Comparison of ENCODE assay signal across 8 cellular contexts in the genomic region with DNA sequence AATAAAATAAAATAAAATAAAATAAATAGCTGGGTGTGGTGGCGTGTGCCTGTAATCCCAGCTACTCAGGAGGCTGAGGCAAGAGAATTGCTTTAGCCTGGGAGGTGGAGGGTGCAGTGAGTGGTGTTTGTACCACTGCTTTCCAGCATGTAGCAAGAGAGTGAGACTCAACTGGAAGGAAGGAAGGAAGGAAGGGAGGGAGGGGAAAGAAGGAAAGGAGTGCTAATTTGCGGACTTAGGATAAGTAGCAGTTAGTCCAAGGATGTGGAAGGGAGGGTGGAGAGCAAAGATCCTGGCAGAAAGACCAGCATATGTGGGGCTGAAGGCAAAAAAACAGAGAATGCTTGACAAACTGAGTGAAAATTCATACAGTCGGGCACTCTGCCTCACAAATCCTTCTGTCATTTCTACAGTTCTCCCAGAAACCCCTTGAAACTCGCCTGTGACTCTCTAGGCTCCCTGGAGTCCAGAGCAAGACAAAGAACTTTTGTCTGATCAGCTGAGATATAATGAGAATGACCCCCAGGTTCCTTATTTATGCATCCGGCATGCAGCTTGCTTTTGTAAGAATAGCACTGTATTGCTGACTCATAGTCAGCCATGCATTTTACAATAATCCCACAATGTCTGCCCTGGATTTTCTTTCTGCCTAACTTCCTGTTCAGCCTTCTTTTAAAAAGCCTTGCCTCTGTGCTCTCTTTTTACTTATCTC. TPM values are rescaled to one million over a fixed set of nuclear protein-coding genes. Genes with fewer than 3 reads are reported as not detected.
DNase-seq lines count a peak whose midpoint lies in the region; ATAC-seq and TF ChIP-seq lines count a peak whose summit lies in the region.

No MANE protein-coding gene starts in this region.

- peak overlapping the region; percentile 68 for H3K4me3 Mint-ChIP-seq in neural crest cell

- H3K9me3 Mint-ChIP-seq in neural crest cell, result no peaks in the 10 kb centered on the region

- H3K36me3 Mint-ChIP-seq in neural crest cell (ENCODE audit: low read depth), result peaks cover 3% of the 10 kb centered on the region

- POLR2A ChIA-PET in Panc1 (lab: Charles Lee), result no interaction called here

- DNase-seq in COLO829 (ENCODE audit: low spot score) (peak; percentile 87), Panc1 (ENCODE audit: low read depth, low spot score) (no peak), neural crest cell (ENCODE audit: low read depth, low spot score) (no peak)
- DNase-seq in activated naive CD4-positive, alpha-beta T cell (lab: John Stamatoyannopoulos, UW), result no peak

- H3K27ac ChIP-seq in Panc1 (ENCODE audit: low read length), result peak overlapping the region; percentile 89

- CTCF ChIA-PET in Panc1 (lab: Charles Lee), result interaction anchor here (0.5 kb wide), 1 partner anchor 31 kb away, joined by 3 read pairs; the partner anchor contains the start of gene CDK5RAP3

- H3K4me1 ChIP-seq in Panc1 (ENCODE audit: control insufficient read depth, insufficient read depth, low read length), result peaks cover 34% of the 10 kb centered on the region

- peaks cover 77% of the 10 kb centered on the region for H3K4me1 Mint-ChIP-seq in neural crest cell

- no peak overlapping the region for H3K4me3 ChIP-seq in Panc1 (ENCODE audit: low read depth in 2 of 2, low read length in 2 of 2)

- no peaks in the 10 kb centered on the region for H3K36me3 ChIP-seq in Panc1 (ENCODE audit: control insufficient read depth, insufficient read depth, low read length)

- intact Hi-C loops in Panc1 (cut with micrococcal nuclease; ENCODE audit: unreplicated experiment), result no loop called here

- no TSS peak for BruUV-seq in Panc1 (replicated peaks; lab: Mats Ljungman, UMichigan)

- no peaks in the 10 kb centered on the region for H3K9me3 ChIP-seq in Panc1 (ENCODE audit: control insufficient read depth, insufficient read depth, low read depth, low read length)

- in situ Hi-C loops in Panc1 (cut with HindIII; ENCODE audit: low pct_unique_long_range_greater_than_20kb, low sequenced_read_pairs), result no loop called here

- ATAC-seq in HG03095 (IDR thresholded peaks at IDR 0.05; ENCODE audit: unreplicated experiment) (peak; percentile 47), Panc1 (peak; percentile 82), esophagus mucosa (peak; percentile 66), GM21360 (IDR thresholded peaks at IDR 0.05; ENCODE audit: unreplicated experiment) (no peak), HG03135 (IDR thresholded peaks at IDR 0.05; ENCODE audit: unreplicated experiment) (no peak)

- H3K27ac Mint-ChIP-seq in neural crest cell (ENCODE audit: unreplicated experiment), result peak overlapping the region; percentile 98

- no peaks in the 10 kb centered on the region for H3K27me3 ChIP-seq in Panc1 (ENCODE audit: control insufficient read depth, insufficient read depth, low read length)

- no peak for TF ChIP-seq CTCF in Panc1 (IDR thresholded peaks at IDR 0.05)
- TF ChIP-seq CTCF in neural crest cell (conservative IDR thresholded peaks at IDR 0.05), result no peak

- peaks cover 3% of the 10 kb centered on the region for H3K27me3 Mint-ChIP-seq in neural crest cell (ENCODE audit: low read depth)

RNA-seq across cellular contexts. Expression of gene CDK5RAP3, which starts 31.5 kb away (rescaled TPM):
- total RNA-seq in Panc1 (2021; ENCODE audit: unreplicated experiment), result 193 TPM
- 137 TPM for polyA plus RNA-seq in Panc1 (2012; ENCODE audit: insufficient read length)
- 73.4 TPM for total RNA-seq in esophagus mucosa
- total RNA-seq in neural crest cell, result 285 and 301 TPM in 2 replicates

RNA-seq across cellular contexts. Expression of gene COPZ2, which starts 35.2 kb away (rescaled TPM):
- total RNA-seq in Panc1 (2021; ENCODE audit: unreplicated experiment), result 5.4 TPM
- 5.3 TPM for polyA plus RNA-seq in Panc1 (2012; ENCODE audit: insufficient read length)
- total RNA-seq in esophagus mucosa, result 17.3 TPM
- 4.0 and 4.1 TPM in 2 replicates for total RNA-seq in neural crest cell

RNA-seq across cellular contexts. Expression of gene PRR15L, which starts 44.7 kb away (rescaled TPM):
- total RNA-seq in Panc1 (2021; ENCODE audit: unreplicated experiment) (0.18 TPM), esophagus mucosa (11.0 TPM), neural crest cell (not detected in 2 replicates)
- polyA plus RNA-seq in Panc1 (2012; ENCODE audit: insufficient read length), result not detected

RNA-seq across cellular contexts. Expression of gene NFE2L1, which starts 45.8 kb away (rescaled TPM):
- 210 TPM for total RNA-seq in Panc1 (2021; ENCODE audit: unreplicated experiment)
- 312 TPM for polyA plus RNA-seq in Panc1 (2012; ENCODE audit: insufficient read length)
- total RNA-seq in esophagus mucosa, result 90.4 TPM
- 121 and 131 TPM in 2 replicates for total RNA-seq in neural crest cell

Comparison
In these comparisons a context has a peak if more than half of its experiments do, and no peak if none do; other contexts are left out.
1. ATAC-seq: peak in HG03095 (single experiment), Panc1 (single experiment) and esophagus mucosa (single experiment); none in GM21360 (single experiment) and HG03135 (single experiment).
2. RNA of gene PRR15L, which starts 44.7 kb away (total RNA-seq): 11.0 TPM in esophagus mucosa (single experiment); 0.18 TPM in Panc1 (single experiment) and not detected in neural crest cell; every median in the first group is over 10 times any median in the second.